In the genomic region with DNA sequence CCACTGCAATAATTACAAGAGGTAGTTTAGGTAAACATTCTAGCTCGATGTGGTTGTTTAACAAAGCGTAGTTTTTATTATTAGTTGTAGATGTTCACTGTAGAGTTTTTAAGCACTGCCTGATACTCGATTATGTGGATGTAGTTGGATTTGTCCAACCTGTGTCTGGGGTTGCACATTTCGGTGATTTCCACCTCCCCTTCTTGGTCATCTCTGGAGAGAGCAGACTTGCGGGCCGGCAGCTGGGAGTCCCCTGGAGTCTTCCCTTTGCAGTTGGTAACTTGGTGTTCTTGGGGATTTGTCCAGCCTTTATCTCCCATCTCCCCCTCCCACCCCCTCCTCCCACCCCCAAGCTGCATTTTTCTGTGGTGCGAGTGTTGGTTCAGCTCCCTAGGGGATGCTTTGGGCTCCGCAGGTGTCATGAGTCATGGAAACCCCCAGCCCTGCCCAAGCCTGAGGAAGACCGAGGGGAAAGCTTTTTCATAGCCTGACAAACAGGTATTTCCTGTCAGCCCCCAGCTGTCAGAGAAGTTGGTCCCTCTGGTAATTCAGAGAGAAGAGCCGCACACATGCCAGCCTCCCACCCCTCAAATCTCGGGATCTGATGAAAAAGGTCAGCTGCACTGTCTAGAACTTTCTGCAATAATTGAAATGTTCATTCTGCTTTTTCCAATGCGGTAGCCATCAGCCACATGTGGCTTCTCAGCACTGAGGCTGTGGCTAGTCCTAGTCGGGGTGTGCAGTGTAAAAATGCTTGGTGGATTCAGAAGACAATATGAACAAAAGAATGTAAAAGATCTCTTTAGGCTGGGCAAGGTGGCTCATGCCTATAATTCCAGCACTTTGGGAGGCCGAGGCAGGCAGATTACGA, we compare ENCODE assay signal across 8 cellular contexts. TPM values are rescaled to one million over a fixed set of nuclear protein-coding genes. Genes with fewer than 3 reads are reported as not detected.
DNase-seq lines count a peak whose midpoint lies in the region; ATAC-seq and TF ChIP-seq lines count a peak whose summit lies in the region.

No MANE protein-coding gene starts in this region.

- TF ChIP-seq CTCF in upper lobe of right lung (IDR thresholded peaks at IDR 0.05): no peak

- intact Hi-C loops in upper lobe of right lung (cut with DNase I): no loop called here

- DNase-seq in NCI-H526 (lab: John Stamatoyannopoulos, UW) (peak; percentile 92 to 96), left kidney (ENCODE audit: low read depth, low spot score) (peak; percentile 58), upper lobe of right lung (no peak), NCI-H2171 treated with DMSO at 0.1 percent for 48 hours (lab: John Stamatoyannopoulos, UW) (no peak), LoVo (ENCODE audit: low spot score) (no peak)
- no peak for DNase-seq in stimulated activated CD4-positive, alpha-beta T cell treated with anti-CD3 and anti-CD28 coated beads, Interleukin-1b, Interleukin-23, amount 100 ng/mL, for 48 hours

- H3K36me3 ChIP-seq in upper lobe of right lung: no peaks in the 10 kb centered on the region

- H3K27me3 ChIP-seq in upper lobe of right lung: no peaks in the 10 kb centered on the region

- H3K9me3 ChIP-seq in upper lobe of right lung: no peaks in the 10 kb centered on the region

- H3K4me3 ChIP-seq in upper lobe of right lung: no peak overlapping the region

- ATAC-seq in GM18858 (IDR thresholded peaks at IDR 0.05; ENCODE audit: unreplicated experiment) (peak; percentile 60), HG02571 (IDR thresholded peaks at IDR 0.05; ENCODE audit: unreplicated experiment) (peak; percentile 61), upper lobe of right lung (no peak)

- no peak overlapping the region for H3K27ac ChIP-seq in upper lobe of right lung

- H3K4me1 ChIP-seq in upper lobe of right lung: peaks cover 20% of the 10 kb centered on the region

RNA-seq across cellular contexts. Expression of gene KSR1, which starts 50.3 kb away (rescaled TPM):
- total RNA-seq in upper lobe of right lung: 52.5 TPM

Comparison
In these comparisons a context has a peak if more than half of its experiments do, and no peak if none do; other contexts are left out.
1. DNase-seq: peak in NCI-H526 (2 of 2) and left kidney (single experiment); none in stimulated activated CD4-positive, alpha-beta T cell treated with anti-CD3 and anti-CD28 coated beads, Interleukin-1b, Interleukin-23, amount 100 ng/mL, for 48 hours (single experiment), upper lobe of right lung (single experiment), NCI-H2171 treated with DMSO at 0.1 percent for 48 hours (single experiment) and LoVo (single experiment).